1 cellular context compared by ENCODE assay signal in genomic region chr17:44916781-44917241, GRCh38.
TF ChIP-seq lines count a peak whose summit lies in the region.

No MANE protein-coding gene starts in this region.

TF ChIP-seq in endothelial cell of umbilical vein, 7 proteins besides CTCF, POLR2A, EP300 and RAD21:
- TF ChIP-seq POLR2AphosphoS5 (IDR thresholded peaks at IDR 0.05; ENCODE audit: insufficient read depth, low read depth, low read length) (no peak), MYC (IDR thresholded peaks at IDR 0.05; ENCODE audit: low read depth, low read length) (no peak), MAX (IDR thresholded peaks at IDR 0.05; ENCODE audit: insufficient read depth, insufficient read length) (no peak)
TF ChIP-seq in endothelial cell of umbilical vein: peak in this region for 0.
